1 cellular context compared by ENCODE assay signal in the genomic region with DNA sequence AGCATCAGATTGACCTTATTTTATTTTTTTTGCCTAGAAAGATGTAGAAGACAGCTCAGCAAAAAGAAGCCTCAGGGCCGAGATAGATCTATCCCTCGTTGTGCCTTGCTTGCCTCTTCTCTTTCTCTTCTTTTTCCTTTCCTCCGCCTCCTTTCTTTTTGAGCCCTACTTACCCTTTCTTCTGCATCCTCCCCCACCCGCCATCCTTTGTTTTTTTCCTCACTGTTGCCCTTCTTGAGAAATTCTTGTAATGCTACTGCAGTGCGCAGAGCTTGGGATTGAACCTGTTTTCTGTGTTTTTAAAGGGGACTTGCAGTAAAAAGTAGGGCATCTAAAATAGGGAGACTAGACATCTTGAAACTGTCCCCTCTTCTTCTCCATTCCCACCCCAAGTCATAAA.
TF ChIP-seq lines count a peak whose summit lies in the region.

No MANE protein-coding gene starts in this region.

TF ChIP-seq in H1, 55 proteins besides CTCF, POLR2A, EP300 and RAD21:
- TF ChIP-seq GABPA (IDR thresholded peaks at IDR 0.05; ENCODE audit: borderline replicate concordance, insufficient read depth, low read length) (no peak), KDM5A (IDR thresholded peaks at IDR 0.05; ENCODE audit: low read length) (no peak), GTF2F1 (IDR thresholded peaks at IDR 0.05; ENCODE audit: borderline replicate concordance, low read depth, low read length) (no peak), CBX8 (IDR thresholded peaks at IDR 0.05; ENCODE audit: borderline replicate concordance, low read depth, low read length) (no peak), RXRA (IDR thresholded peaks at IDR 0.05; ENCODE audit: insufficient read depth, low read depth, low read length) (no peak), BACH1 (IDR thresholded peaks at IDR 0.05; ENCODE audit: low read length) (no peak), YY1 (IDR thresholded peaks at IDR 0.05; ENCODE audit: low read depth, low read length) (no peak), SAP30 (IDR thresholded peaks at IDR 0.05; ENCODE audit: insufficient read depth, insufficient replicate concordance, low read length) (no peak), ASH2L (IDR thresholded peaks at IDR 0.05; ENCODE audit: low read length) (no peak), POU5F1 (IDR thresholded peaks at IDR 0.05; ENCODE audit: low read depth, low read length) (no peak), FOSL1 (IDR thresholded peaks at IDR 0.05; ENCODE audit: insufficient read depth, low read depth, low read length) (no peak), CTBP2 (IDR thresholded peaks at IDR 0.05; ENCODE audit: borderline replicate concordance, insufficient read depth, insufficient read length, low read length) (no peak), TCF12 (IDR thresholded peaks at IDR 0.05; ENCODE audit: low read depth, low read length) (no peak), EZH2 (IDR thresholded peaks at IDR 0.05; ENCODE audit: low read depth, low read length, severe bottlenecking) (no peak), CREB1 (IDR thresholded peaks at IDR 0.05) (no peak), ZNF274 (IDR thresholded peaks at IDR 0.05; ENCODE audit: borderline replicate concordance, extremely low read depth, low read length) (no peak), SP4 (IDR thresholded peaks at IDR 0.05; ENCODE audit: low read length) (no peak), POLR2AphosphoS5 (IDR thresholded peaks at IDR 0.05; ENCODE audit: low read depth, low read length) (no peak)
- TF ChIP-seq, protein P1, sequence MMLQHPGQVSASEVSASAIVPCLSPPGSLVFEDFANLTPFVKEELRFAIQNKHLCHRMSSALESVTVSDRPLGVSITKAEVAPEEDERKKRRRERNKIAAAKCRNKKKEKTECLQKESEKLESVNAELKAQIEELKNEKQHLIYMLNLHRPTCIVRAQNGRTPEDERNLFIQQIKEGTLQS (IDR thresholded peaks at IDR 0.05; ENCODE audit: insufficient read depth, low read depth, low read length), result no peak
TF ChIP-seq in H1: peak in this region for 0.
